1 cellular context compared by ENCODE assay signal in the genomic region with DNA sequence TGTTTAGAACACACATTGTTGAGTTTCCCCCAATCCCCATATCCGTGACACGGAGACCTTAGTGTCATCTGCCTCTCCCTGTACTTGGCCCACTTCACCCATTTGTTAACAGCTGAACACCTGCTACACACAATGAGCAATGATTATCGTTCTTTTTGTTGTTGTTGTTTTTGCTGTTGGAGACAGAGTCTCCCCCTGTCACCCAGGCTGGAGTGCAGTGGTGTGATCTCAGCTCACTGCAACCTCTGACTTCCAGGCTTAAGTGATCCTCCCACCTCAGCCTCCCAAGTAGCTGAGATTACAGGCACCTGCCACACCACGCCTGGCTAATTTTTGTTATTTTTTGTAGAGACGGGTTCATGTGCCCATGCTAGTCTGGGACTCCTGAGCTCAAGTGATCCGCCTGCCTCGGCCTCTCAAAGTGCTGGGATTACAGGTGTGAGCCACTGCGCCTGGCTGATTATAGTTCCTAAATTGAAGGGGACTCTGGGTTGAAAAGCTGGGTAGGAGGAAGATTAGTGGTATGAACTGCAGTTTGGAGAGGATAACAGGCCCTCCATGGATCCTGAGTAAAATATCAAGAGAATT.
TF ChIP-seq lines count a peak whose summit lies in the region.

No MANE protein-coding gene starts in this region.

TF ChIP-seq in HepG2, 621 proteins besides CTCF, POLR2A, EP300 and RAD21:
- TF ChIP-seq ZNF891 (CRISPR knock-in tag; IDR thresholded peaks at IDR 0.05) (0 out of 2 replicates have a peak, but pooled peaks have one; percentile 55), NBN (conservative IDR thresholded peaks at IDR 0.05) (no peak), ATF7-NPFF (CRISPR knock-in tag; IDR thresholded peaks at IDR 0.05; ENCODE audit: low read depth) (no peak), YEATS2 (CRISPR knock-in tag; IDR thresholded peaks at IDR 0.05; ENCODE audit: borderline replicate concordance) (no peak), DZIP1 (CRISPR knock-in tag; IDR thresholded peaks at IDR 0.05) (peak; percentile 28; the same call in 1 of the 2 replicates), CSRNP1 (CRISPR knock-in tag; IDR thresholded peaks at IDR 0.05) (no peak), TOPORS (CRISPR knock-in tag; IDR thresholded peaks at IDR 0.05) (0 out of 2 replicates have a peak, but pooled peaks have one; percentile 10), MYPOP (CRISPR knock-in tag; IDR thresholded peaks at IDR 0.05) (0 out of 2 replicates have a peak, but pooled peaks have one; percentile 20), ZNF878 (CRISPR knock-in tag; IDR thresholded peaks at IDR 0.05) (peak; percentile 28; the same call in 1 of the 2 replicates), ARNT2 (CRISPR knock-in tag; IDR thresholded peaks at IDR 0.05; ENCODE audit: low read depth) (no peak), ZFP90 (CRISPR knock-in tag; IDR thresholded peaks at IDR 0.05; ENCODE audit: borderline replicate concordance) (no peak), U2AF1 (optimal IDR thresholded peaks at IDR 0.05; ENCODE audit: low read depth, low read length) (peak; percentile 3), HNRNPUL1 (IDR thresholded peaks at IDR 0.05; ENCODE audit: low read depth, low read length) (no peak), ZNF20 (CRISPR knock-in tag; IDR thresholded peaks at IDR 0.05) (no peak), ZBTB38 (CRISPR knock-in tag; IDR thresholded peaks at IDR 0.05) (peak; percentile 4; the same call in 1 of the 2 replicates)
- TF ChIP-seq, protein P1, sequence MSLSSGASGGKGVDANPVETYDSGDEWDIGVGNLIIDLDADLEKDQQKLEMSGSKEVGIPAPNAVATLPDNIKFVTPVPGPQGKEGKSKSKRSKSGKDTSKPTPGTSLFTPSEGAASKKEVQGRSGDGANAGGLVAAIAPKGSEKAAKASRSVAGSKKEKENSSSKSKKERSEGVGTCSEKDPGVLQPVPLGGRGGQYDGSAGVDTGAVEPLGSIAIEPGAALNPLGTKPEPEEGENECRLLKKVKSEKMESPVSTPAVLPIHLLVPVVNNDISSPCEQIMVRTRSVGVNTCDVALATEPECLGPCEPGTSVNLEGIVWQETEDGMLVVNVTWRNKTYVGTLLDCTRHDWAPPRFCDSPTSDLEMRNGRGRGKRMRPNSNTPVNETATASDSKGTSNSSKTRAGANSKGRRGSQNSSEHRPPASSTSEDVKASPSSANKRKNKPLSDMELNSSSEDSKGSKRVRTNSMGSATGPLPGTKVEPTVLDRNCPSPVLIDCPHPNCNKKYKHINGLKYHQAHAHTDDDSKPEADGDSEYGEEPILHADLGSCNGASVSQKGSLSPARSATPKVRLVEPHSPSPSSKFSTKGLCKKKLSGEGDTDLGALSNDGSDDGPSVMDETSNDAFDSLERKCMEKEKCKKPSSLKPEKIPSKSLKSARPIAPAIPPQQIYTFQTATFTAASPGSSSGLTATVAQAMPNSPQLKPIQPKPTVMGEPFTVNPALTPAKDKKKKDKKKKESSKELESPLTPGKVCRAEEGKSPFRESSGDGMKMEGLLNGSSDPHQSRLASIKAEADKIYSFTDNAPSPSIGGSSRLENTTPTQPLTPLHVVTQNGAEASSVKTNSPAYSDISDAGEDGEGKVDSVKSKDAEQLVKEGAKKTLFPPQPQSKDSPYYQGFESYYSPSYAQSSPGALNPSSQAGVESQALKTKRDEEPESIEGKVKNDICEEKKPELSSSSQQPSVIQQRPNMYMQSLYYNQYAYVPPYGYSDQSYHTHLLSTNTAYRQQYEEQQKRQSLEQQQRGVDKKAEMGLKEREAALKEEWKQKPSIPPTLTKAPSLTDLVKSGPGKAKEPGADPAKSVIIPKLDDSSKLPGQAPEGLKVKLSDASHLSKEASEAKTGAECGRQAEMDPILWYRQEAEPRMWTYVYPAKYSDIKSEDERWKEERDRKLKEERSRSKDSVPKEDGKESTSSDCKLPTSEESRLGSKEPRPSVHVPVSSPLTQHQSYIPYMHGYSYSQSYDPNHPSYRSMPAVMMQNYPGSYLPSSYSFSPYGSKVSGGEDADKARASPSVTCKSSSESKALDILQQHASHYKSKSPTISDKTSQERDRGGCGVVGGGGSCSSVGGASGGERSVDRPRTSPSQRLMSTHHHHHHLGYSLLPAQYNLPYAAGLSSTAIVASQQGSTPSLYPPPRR (CRISPR knock-in tag; IDR thresholded peaks at IDR 0.05; ENCODE audit: borderline replicate concordance) = 0 out of 2 replicates have a peak, but pooled peaks have one; percentile 6
- TF ChIP-seq, protein P2, sequence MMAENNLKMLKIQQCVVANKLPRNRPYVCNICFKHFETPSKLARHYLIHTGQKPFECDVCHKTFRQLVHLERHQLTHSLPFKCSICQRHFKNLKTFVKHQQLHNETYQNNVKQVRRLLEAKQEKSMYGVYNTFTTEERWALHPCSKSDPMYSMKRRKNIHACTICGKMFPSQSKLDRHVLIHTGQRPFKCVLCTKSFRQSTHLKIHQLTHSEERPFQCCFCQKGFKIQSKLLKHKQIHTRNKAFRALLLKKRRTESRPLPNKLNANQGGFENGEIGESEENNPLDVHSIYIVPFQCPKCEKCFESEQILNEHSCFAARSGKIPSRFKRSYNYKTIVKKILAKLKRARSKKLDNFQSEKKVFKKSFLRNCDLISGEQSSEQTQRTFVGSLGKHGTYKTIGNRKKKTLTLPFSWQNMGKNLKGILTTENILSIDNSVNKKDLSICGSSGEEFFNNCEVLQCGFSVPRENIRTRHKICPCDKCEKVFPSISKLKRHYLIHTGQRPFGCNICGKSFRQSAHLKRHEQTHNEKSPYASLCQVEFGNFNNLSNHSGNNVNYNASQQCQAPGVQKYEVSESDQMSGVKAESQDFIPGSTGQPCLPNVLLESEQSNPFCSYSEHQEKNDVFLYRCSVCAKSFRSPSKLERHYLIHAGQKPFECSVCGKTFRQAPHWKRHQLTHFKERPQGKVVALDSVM (CRISPR knock-in tag; IDR thresholded peaks at IDR 0.05) = peak; percentile 81
